ENCODE assay signal across 9 cellular contexts in the genomic region with DNA sequence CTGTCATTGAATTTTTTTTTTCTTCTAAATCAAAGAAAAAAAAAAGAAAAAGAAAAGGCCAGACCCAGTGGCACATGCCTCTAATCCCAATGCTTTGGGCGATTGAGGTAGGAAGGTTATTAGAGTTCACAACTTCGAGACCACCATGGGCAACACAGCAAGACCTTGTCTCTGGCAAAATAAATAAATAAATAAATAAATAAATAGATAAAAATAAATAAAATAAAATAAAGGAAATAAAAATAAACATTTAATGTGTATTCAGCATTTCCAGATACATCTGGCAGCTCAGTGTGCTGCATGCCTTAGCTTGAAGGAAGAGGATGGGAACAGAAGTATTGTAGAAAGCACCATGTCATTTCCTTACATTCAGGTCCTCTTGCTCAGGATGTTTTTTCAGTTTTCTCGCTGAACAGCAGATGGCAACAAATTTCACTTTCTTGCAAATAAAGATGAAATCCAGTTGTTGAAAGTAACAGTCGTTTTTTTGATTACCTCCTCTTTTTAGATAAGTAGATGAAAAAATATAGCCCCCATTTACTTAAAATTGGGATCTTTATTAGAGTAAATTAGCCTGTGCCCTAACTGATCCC. TPM values are rescaled to one million over a fixed set of nuclear protein-coding genes. Genes with fewer than 3 reads are reported as not detected.
DNase-seq lines count a peak whose midpoint lies in the region; ATAC-seq, FAIRE-seq and TF ChIP-seq lines count a peak whose summit lies in the region.
"Had no signal": no experiment of that assay in that cellular context is flagged by ENCODE, and none has a peak within 500 bp of the region (broad histone marks: within the 10 kb centered on the region; RNA-seq: fewer than 3 reads in every experiment).

No MANE protein-coding gene starts in this region.

- H3K4me3 Mint-ChIP-seq in activated T-helper 1 cell treated with anti-CD3 and anti-CD28 coated beads, Interleukin-12 subunit alpha, Interleukin-12 subunit beta, Interleukin-2, Interleukin-4 antibody, amounts not matched to agents 30 ng/mL and 10 ng/mL and 1 ng/mL, durations not matched to agents 14 hours and 24 hours and 36 hours = no peak overlapping the region

- intact Hi-C loops in activated T-helper 1 cell treated with anti-CD3 and anti-CD28 coated beads, Interleukin-12 subunit alpha, Interleukin-12 subunit beta, Interleukin-2, Interleukin-4 antibody, amounts not matched to agents 30 ng/mL and 10 ng/mL and 1 ng/mL, durations not matched to agents 14 hours and 24 hours and 36 hours (cut with micrococcal nuclease) = loop anchor here (1.0 to 5.0 kb wide), 2 partner anchors 100 to 155 kb away; a partner anchor contains a TSS
- intact Hi-C loops in kidney (cut with DNase I) = no loop called here

- H3K4me1 ChIP-seq in DOHH2 (ENCODE audit: control insufficient read depth, low read length) (peaks cover 3% of the 10 kb centered on the region; the same call in 1 of the 2 replicates), kidney (ENCODE audit: control insufficient read depth in 1 of 2, insufficient read depth in 1 of 2, low read depth in 1 of 2, low read length in 2 of 2) (no peaks in the 10 kb centered on the region)

- ATAC-seq in GM18861 (IDR thresholded peaks at IDR 0.05; ENCODE audit: unreplicated experiment) (no peak), HG03025 (IDR thresholded peaks at IDR 0.05; ENCODE audit: low FRiP score, unreplicated experiment) (no peak)

- peaks cover 20% of the 10 kb centered on the region for H3K27me3 ChIP-seq in DOHH2 (ENCODE audit: control insufficient read depth, low read length)

- H3K4me3 ChIP-seq in DOHH2 (ENCODE audit: low read length) (no peak overlapping the region), kidney (ENCODE audit: low read length in 2 of 2) (no peak overlapping the region)

- no peaks in the 10 kb centered on the region for H3K36me3 ChIP-seq in DOHH2 (ENCODE audit: control insufficient read depth, low read length)
- H3K36me3 ChIP-seq in kidney (ENCODE audit: control insufficient read depth in 1 of 2, insufficient read depth in 2 of 2, low read length in 2 of 2) = no peaks in the 10 kb centered on the region

- H3K4me1 Mint-ChIP-seq in activated T-helper 1 cell treated with anti-CD3 and anti-CD28 coated beads, Interleukin-12 subunit alpha, Interleukin-12 subunit beta, Interleukin-2, Interleukin-4 antibody, amounts not matched to agents 30 ng/mL and 10 ng/mL and 1 ng/mL, durations not matched to agents 14 hours and 24 hours and 36 hours (ENCODE audit: low read depth) = no peaks in the 10 kb centered on the region

- no peaks in the 10 kb centered on the region for H4K20me1 ChIP-seq in DOHH2 (ENCODE audit: control insufficient read depth, insufficient read depth, low read depth, low read length)

- no peaks in the 10 kb centered on the region for H3K79me2 ChIP-seq in DOHH2 (ENCODE audit: control insufficient read depth, low read length)

- no peaks in the 10 kb centered on the region for H3F3A ChIP-seq in DOHH2 (ENCODE audit: control insufficient read depth, insufficient read depth)

- H3K9me3 ChIP-seq in DOHH2 (ENCODE audit: control insufficient read depth, insufficient read depth, low read length) = no peaks in the 10 kb centered on the region
- no peaks in the 10 kb centered on the region for H3K9me3 ChIP-seq in kidney (ENCODE audit: control insufficient read depth in 1 of 2, low read length in 2 of 2)

- peak; percentile 62 for TF ChIP-seq CTCF in DOHH2 (IDR thresholded peaks at IDR 0.05; ENCODE audit: low read depth, low read length, poor library complexity, severe bottlenecking)
- TF ChIP-seq CTCF in kidney (IDR thresholded peaks at IDR 0.05; ENCODE audit: borderline replicate concordance, extremely low read depth, insufficient read depth) = peak; percentile 36

- H3K27ac Mint-ChIP-seq in activated T-helper 1 cell treated with anti-CD3 and anti-CD28 coated beads, Interleukin-12 subunit alpha, Interleukin-12 subunit beta, Interleukin-2, Interleukin-4 antibody, amounts not matched to agents 30 ng/mL and 10 ng/mL and 1 ng/mL, durations not matched to agents 14 hours and 24 hours and 36 hours = no peak overlapping the region

- FAIRE-seq in kidney (lab: Jason Lieb, UNC) (peak; percentile 51), HTR-8/SVneo (lab: Jason Lieb, UNC) (no peak)

- H3K4me2 ChIP-seq in DOHH2 (ENCODE audit: low read length) = no peak overlapping the region

- peak; percentile 62 for DNase-seq in A172 (ENCODE audit: low spot score)
- DNase-seq in NCI-H2029 (lab: John Stamatoyannopoulos, UW) = peak; percentile 13
- DNase-seq in activated T-helper 1 cell treated with anti-CD3 and anti-CD28 coated beads, Interleukin-12 subunit alpha, Interleukin-12 subunit beta, Interleukin-2, Interleukin-4 antibody, amounts not matched to agents 30 ng/mL and 10 ng/mL and 1 ng/mL, durations not matched to agents 14 hours and 24 hours and 36 hours (ENCODE audit: low spot score) = peak; percentile 19
- DNase-seq in kidney = no peak
- DNase-seq in HTR-8/SVneo (ENCODE audit: insufficient read length, low spot score) = no peak

- no peak overlapping the region for H3K27ac ChIP-seq in DOHH2 (ENCODE audit: low read depth, low read length)
- H3K27ac ChIP-seq in kidney (ENCODE audit: low read depth in 2 of 2, low read length in 2 of 2) = no peak overlapping the region

- no peak overlapping the region for H3K9ac ChIP-seq in kidney (ENCODE audit: low read length in 2 of 2)

- H3K27me3 Mint-ChIP-seq in activated T-helper 1 cell treated with anti-CD3 and anti-CD28 coated beads, Interleukin-12 subunit alpha, Interleukin-12 subunit beta, Interleukin-2, Interleukin-4 antibody, amounts not matched to agents 30 ng/mL and 10 ng/mL and 1 ng/mL, durations not matched to agents 14 hours and 24 hours and 36 hours (ENCODE audit: insufficient read depth) = peaks cover 45% of the 10 kb centered on the region

- no peaks in the 10 kb centered on the region for H3K36me3 Mint-ChIP-seq in activated T-helper 1 cell treated with anti-CD3 and anti-CD28 coated beads, Interleukin-12 subunit alpha, Interleukin-12 subunit beta, Interleukin-2, Interleukin-4 antibody, amounts not matched to agents 30 ng/mL and 10 ng/mL and 1 ng/mL, durations not matched to agents 14 hours and 24 hours and 36 hours (ENCODE audit: low read depth)

- no peaks in the 10 kb centered on the region for H3K9me3 Mint-ChIP-seq in activated T-helper 1 cell treated with anti-CD3 and anti-CD28 coated beads, Interleukin-12 subunit alpha, Interleukin-12 subunit beta, Interleukin-2, Interleukin-4 antibody, amounts not matched to agents 30 ng/mL and 10 ng/mL and 1 ng/mL, durations not matched to agents 14 hours and 24 hours and 36 hours

- H3K9me2 ChIP-seq in DOHH2 (replicated peaks; ENCODE audit: control insufficient read depth, low read length) = no peaks in the 10 kb centered on the region

RNA-seq across cellular contexts. Expression of a gene that starts 25.7 kb away (rescaled TPM):
- 0.05 TPM in 1 of 2 replicates, not detected in the other for total RNA-seq in A172 (2014; rRNA removed; shearing (Covaris generic))
- total RNA-seq in activated T-helper 1 cell treated with anti-CD3 and anti-CD28 coated beads, Interleukin-12 subunit alpha, Interleukin-12 subunit beta, Interleukin-2, Interleukin-4 antibody, amounts not matched to agents 30 ng/mL and 10 ng/mL and 1 ng/mL, durations not matched to agents 14 hours and 24 hours and 36 hours = not detected in 2 replicates
- total RNA-seq in kidney = 0.44 TPM
- polyA plus RNA-seq in kidney (ENCODE audit: insufficient read depth, low read depth, low replicate concordance) = not detected
- total RNA-seq: urinary bladder had no signal

Comparison
In these comparisons a context has a peak if more than half of its experiments do, and no peak if none do; other contexts are left out.
1. DNase-seq: peak in A172 (single experiment), NCI-H2029 (single experiment) and activated T-helper 1 cell treated with anti-CD3 and anti-CD28 coated beads, Interleukin-12 subunit alpha, Interleukin-12 subunit beta, Interleukin-2, Interleukin-4 antibody, amounts not matched to agents 30 ng/mL and 10 ng/mL and 1 ng/mL, durations not matched to agents 14 hours and 24 hours and 36 hours (single experiment); none in kidney (single experiment) and HTR-8/SVneo (single experiment).